Comparison of ENCODE assay signal across 1 cellular context in the genomic region with DNA sequence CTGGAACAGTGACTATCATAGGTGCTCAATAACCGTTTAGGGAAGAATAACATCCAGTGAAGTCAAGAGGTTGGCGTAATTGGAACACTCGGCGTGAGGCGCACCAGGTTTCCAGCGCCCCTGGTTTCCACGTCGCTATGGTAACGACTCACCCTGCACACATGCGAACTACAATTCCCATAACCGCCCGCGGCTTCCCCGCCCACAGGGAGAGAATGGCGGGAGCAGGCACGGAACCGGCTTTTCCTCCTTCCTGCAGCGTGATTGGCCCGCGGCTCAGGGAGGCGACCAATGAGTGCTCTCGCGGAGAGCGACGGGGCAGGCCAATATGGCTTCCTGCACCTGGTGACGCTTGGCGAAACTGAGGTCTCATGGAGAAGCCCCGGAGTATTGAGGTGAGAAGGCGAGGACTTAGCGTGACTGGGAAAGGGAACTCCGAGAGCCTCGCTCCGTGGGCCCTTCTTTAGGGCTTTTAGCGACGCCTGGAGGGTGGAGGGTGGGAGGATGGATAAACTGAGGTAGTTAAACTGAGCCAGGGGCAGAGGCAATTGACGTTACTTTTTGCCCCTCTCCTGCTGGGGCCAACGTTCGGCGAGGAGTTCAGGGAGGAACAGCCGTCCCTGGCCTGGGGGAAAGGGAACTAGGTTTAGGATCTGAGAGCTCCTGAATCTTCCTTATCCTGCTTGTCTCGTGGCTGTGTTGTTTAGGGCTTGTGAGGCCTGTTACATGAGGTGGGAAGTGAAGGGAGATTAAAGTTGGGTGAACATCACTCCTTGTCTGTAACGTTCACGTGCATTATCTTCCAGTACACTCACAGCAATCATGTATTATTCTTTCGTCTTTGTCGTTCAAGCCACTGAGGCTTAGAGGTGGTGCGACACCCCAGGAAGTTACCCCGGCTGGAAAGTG.
TF ChIP-seq lines count a peak whose summit lies in the region.

TSS of gene L3MBTL2 (plus strand) at position 321 of the 909 bp plus-strand sequence. CDS start at position 372, 51 bp downstream.

TF ChIP-seq in HepG2, 621 proteins besides CTCF, POLR2A, EP300 and RAD21 (continued from another document and continues in another):
- TF ChIP-seq DBP (CRISPR knock-in tag; IDR thresholded peaks at IDR 0.05; ENCODE audit: not compliant biosample characterization) (no peak), ZNF225 (CRISPR knock-in tag; IDR thresholded peaks at IDR 0.05) (no peak), ZNF18 (CRISPR knock-in tag; IDR thresholded peaks at IDR 0.05; ENCODE audit: insufficient replicate concordance) (no peak), ZNF274 (CRISPR knock-in tag; IDR thresholded peaks at IDR 0.05) (peak; percentile 81), ZNF567 (CRISPR knock-in tag; IDR thresholded peaks at IDR 0.05; ENCODE audit: borderline replicate concordance) (no peak), ZNF768 (CRISPR knock-in tag; IDR thresholded peaks at IDR 0.05) (peak; percentile 29; the same call in 1 of the 2 replicates), ZZZ3 (CRISPR knock-in tag; IDR thresholded peaks at IDR 0.05; ENCODE audit: borderline replicate concordance) (no peak; the same call in 1 of the 2 replicates), SIN3B (IDR thresholded peaks at IDR 0.05; ENCODE audit: low read length) (peak; percentile 60; the same call in 1 of the 2 replicates), ZNF343 (CRISPR knock-in tag; IDR thresholded peaks at IDR 0.05) (no peak), NRL (CRISPR knock-in tag; IDR thresholded peaks at IDR 0.05; ENCODE audit: borderline replicate concordance) (peak; percentile 48; the same call in 1 of the 2 replicates), ZSCAN21 (CRISPR knock-in tag; IDR thresholded peaks at IDR 0.05; ENCODE audit: borderline replicate concordance) (no peak), ZNF407 (CRISPR knock-in tag; IDR thresholded peaks at IDR 0.05; ENCODE audit: not compliant biosample characterization) (no peak), GABPA (IDR thresholded peaks at IDR 0.05; ENCODE audit: low read depth, low read length) (peak; percentile 56; the same call in 1 of the 2 replicates), GABPA (CRISPR knock-in tag; IDR thresholded peaks at IDR 0.05; ENCODE audit: low read depth) (peak; percentile 87), ZBTB33 (CRISPR knock-in tag; IDR thresholded peaks at IDR 0.05) (0 out of 2 replicates have a peak, but pooled peaks have one; percentile 13), ZNF543 (CRISPR knock-in tag; IDR thresholded peaks at IDR 0.05) (no peak), MATR3 (CRISPR knock-in tag; IDR thresholded peaks at IDR 0.05) (no peak), ZMYM3 (CRISPR knock-in tag; IDR thresholded peaks at IDR 0.05) (no peak)
- TF ChIP-seq, protein P1, sequence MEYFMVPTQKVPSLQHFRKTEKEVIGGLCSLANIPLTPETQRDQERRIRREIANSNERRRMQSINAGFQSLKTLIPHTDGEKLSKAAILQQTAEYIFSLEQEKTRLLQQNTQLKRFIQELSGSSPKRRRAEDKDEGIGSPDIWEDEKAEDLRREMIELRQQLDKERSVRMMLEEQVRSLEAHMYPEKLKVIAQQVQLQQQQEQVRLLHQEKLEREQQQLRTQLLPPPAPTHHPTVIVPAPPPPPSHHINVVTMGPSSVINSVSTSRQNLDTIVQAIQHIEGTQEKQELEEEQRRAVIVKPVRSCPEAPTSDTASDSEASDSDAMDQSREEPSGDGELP (IDR thresholded peaks at IDR 0.05; ENCODE audit: borderline replicate concordance, low read depth), result peak; percentile 32; the same call in 1 of the 2 replicates
- TF ChIP-seq, protein P2, sequence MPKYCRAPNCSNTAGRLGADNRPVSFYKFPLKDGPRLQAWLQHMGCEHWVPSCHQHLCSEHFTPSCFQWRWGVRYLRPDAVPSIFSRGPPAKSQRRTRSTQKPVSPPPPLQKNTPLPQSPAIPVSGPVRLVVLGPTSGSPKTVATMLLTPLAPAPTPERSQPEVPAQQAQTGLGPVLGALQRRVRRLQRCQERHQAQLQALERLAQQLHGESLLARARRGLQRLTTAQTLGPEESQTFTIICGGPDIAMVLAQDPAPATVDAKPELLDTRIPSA (CRISPR knock-in tag; IDR thresholded peaks at IDR 0.05; ENCODE audit: borderline replicate concordance), result no peak
- TF ChIP-seq, protein P3, sequence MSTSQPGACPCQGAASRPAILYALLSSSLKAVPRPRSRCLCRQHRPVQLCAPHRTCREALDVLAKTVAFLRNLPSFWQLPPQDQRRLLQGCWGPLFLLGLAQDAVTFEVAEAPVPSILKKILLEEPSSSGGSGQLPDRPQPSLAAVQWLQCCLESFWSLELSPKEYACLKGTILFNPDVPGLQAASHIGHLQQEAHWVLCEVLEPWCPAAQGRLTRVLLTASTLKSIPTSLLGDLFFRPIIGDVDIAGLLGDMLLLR (CRISPR knock-in tag; IDR thresholded peaks at IDR 0.05), result 0 out of 2 replicates have a peak, but pooled peaks have one; percentile 45
- TF ChIP-seq, protein P4, sequence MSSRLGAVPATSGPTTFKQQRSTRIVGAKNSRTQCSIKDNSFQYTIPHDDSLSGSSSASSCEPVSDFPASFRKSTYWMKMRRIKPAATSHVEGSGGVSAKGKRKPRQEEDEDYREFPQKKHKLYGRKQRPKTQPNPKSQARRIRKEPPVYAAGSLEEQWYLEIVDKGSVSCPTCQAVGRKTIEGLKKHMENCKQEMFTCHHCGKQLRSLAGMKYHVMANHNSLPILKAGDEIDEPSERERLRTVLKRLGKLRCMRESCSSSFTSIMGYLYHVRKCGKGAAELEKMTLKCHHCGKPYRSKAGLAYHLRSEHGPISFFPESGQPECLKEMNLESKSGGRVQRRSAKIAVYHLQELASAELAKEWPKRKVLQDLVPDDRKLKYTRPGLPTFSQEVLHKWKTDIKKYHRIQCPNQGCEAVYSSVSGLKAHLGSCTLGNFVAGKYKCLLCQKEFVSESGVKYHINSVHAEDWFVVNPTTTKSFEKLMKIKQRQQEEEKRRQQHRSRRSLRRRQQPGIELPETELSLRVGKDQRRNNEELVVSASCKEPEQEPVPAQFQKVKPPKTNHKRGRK (CRISPR knock-in tag; IDR thresholded peaks at IDR 0.05), result no peak
- TF ChIP-seq, protein P5, sequence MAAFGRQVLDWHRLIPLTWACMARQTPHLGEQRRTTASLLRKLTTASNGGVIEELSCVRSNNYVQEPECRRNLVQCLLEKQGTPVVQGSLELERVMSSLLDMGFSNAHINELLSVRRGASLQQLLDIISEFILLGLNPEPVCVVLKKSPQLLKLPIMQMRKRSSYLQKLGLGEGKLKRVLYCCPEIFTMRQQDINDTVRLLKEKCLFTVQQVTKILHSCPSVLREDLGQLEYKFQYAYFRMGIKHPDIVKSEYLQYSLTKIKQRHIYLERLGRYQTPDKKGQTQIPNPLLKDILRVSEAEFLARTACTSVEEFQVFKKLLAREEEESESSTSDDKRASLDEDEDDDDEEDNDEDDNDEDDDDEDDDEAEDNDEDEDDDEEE (CRISPR knock-in tag; IDR thresholded peaks at IDR 0.05), result no peak
- TF ChIP-seq, protein P6, sequence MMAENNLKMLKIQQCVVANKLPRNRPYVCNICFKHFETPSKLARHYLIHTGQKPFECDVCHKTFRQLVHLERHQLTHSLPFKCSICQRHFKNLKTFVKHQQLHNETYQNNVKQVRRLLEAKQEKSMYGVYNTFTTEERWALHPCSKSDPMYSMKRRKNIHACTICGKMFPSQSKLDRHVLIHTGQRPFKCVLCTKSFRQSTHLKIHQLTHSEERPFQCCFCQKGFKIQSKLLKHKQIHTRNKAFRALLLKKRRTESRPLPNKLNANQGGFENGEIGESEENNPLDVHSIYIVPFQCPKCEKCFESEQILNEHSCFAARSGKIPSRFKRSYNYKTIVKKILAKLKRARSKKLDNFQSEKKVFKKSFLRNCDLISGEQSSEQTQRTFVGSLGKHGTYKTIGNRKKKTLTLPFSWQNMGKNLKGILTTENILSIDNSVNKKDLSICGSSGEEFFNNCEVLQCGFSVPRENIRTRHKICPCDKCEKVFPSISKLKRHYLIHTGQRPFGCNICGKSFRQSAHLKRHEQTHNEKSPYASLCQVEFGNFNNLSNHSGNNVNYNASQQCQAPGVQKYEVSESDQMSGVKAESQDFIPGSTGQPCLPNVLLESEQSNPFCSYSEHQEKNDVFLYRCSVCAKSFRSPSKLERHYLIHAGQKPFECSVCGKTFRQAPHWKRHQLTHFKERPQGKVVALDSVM (CRISPR knock-in tag; IDR thresholded peaks at IDR 0.05), result no peak
- TF ChIP-seq, protein P7, sequence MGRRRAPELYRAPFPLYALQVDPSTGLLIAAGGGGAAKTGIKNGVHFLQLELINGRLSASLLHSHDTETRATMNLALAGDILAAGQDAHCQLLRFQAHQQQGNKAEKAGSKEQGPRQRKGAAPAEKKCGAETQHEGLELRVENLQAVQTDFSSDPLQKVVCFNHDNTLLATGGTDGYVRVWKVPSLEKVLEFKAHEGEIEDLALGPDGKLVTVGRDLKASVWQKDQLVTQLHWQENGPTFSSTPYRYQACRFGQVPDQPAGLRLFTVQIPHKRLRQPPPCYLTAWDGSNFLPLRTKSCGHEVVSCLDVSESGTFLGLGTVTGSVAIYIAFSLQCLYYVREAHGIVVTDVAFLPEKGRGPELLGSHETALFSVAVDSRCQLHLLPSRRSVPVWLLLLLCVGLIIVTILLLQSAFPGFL (CRISPR knock-in tag; IDR thresholded peaks at IDR 0.05), result no peak
